8 cellular contexts compared by ENCODE assay signal in the genomic region with DNA sequence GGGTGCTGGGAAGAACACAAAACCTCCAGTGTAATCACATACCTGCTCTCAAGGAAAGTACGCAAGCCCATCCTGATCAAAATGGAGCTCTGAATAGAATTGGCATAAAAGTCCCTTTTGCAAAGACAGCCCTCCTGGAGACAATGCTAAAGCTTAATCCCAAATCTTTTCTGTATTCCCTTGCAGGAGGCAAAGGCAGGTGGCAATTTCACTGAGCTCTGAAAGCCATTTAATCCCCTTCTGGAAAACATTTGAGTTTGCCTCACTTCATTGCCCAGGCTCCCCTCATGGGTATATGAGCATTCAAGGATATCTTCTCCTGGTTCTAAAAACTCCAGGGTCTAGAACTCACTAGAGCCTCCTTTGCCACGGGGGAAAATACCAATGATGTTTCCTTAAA.
"Had no signal": no experiment of that assay in that cellular context is flagged by ENCODE, and none has a peak within 500 bp of the region (broad histone marks: within the 10 kb centered on the region; RNA-seq: fewer than 3 reads in every experiment).

No MANE protein-coding gene starts in this region.

- H3K36me3 ChIP-seq: HAP-1 had no signal

- H3K4me3 Mint-ChIP-seq: HFFc6, IgD-negative memory B cell had no signal

- H3K4me3 ChIP-seq: GM23248, HAP-1 had no signal

- FAIRE-seq: HepG2 had no signal

- H3K9ac ChIP-seq: GM23248 had no signal

- H3K9me3 ChIP-seq: HAP-1 had no signal

- H3K4me1 ChIP-seq: HAP-1 had no signal

- H2AFZ ChIP-seq: GM23248 had no signal

- H3K27ac Mint-ChIP-seq: HFFc6, IgD-negative memory B cell had no signal

- DNase-seq: GM23248, GOT3, H7, HFFc6 had no signal

- H3K27ac ChIP-seq: GM23248, HL-60 had no signal

- H3K27me3 Mint-ChIP-seq: IgD-negative memory B cell had no signal
